ENCODE assay signal across 2 cellular contexts in the genomic region with DNA sequence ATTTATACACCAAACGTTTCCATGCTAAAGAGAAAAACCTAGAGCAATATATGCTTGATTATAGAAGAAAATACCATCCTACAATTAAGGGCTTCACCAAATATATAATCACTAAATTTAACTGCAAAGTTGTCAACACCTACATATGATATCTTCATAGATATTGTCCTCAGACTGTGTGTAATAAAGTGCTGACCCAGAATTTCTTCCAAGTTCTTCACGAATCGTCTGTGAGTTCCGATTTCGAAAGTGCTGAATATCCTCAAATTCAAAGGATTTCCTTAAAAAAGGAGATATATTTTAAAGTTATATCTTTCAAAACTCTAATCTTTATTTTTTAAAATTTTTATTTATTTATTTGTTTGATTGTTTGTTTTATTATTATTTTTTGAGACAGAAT.
TF ChIP-seq lines count a peak whose summit lies in the region.

No MANE protein-coding gene starts in this region.

TF ChIP-seq in HepG2, 621 proteins besides CTCF, POLR2A, EP300 and RAD21:
- TF ChIP-seq SMARCE1 (IDR thresholded peaks at IDR 0.05; ENCODE audit: borderline replicate concordance), result no peak
- TF ChIP-seq MAFK (conservative IDR thresholded peaks at IDR 0.05 in 1 of 2, IDR thresholded peaks at IDR 0.05 in 1 of 2; ENCODE audit: low read length in 2 of 2), result peak; percentile 16 to 62; a peak in 2 of 4 replicates
- no peak for TF ChIP-seq PRDM4 (CRISPR knock-in tag; IDR thresholded peaks at IDR 0.05; ENCODE audit: borderline replicate concordance)
- no peak for TF ChIP-seq SNRNP70 (IDR thresholded peaks at IDR 0.05; ENCODE audit: low read depth, low read length)
- TF ChIP-seq ARID3A (IDR thresholded peaks at IDR 0.05; ENCODE audit: low read depth, low read length), result no peak
- TF ChIP-seq ZNF12 (CRISPR knock-in tag; IDR thresholded peaks at IDR 0.05), result no peak
- TF ChIP-seq, protein P1, sequence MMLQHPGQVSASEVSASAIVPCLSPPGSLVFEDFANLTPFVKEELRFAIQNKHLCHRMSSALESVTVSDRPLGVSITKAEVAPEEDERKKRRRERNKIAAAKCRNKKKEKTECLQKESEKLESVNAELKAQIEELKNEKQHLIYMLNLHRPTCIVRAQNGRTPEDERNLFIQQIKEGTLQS (CRISPR knock-in tag; IDR thresholded peaks at IDR 0.05), result no peak
- TF ChIP-seq ISX (CRISPR knock-in tag; conservative IDR thresholded peaks at IDR 0.05), result no peak
- TF ChIP-seq ADNP (CRISPR knock-in tag; IDR thresholded peaks at IDR 0.05), result no peak
- TF ChIP-seq CBFB (CRISPR knock-in tag; IDR thresholded peaks at IDR 0.05), result no peak
- TF ChIP-seq MAFF (IDR thresholded peaks at IDR 0.05; ENCODE audit: low read depth, low read length), result peak; percentile 36; the same call in 1 of the 2 replicates

TF ChIP-seq in K562, 482 proteins besides CTCF, POLR2A, EP300 and RAD21:
- TF ChIP-seq EZH2 (IDR thresholded peaks at IDR 0.05; ENCODE audit: borderline replicate concordance, low read depth, low read length) (no peak), ZNF644 (tag; IDR thresholded peaks at IDR 0.05; ENCODE audit: low read depth) (no peak), ZNF134 (CRISPR knock-in tag; conservative IDR thresholded peaks at IDR 0.05) (no peak), THAP12 (CRISPR knock-in tag; IDR thresholded peaks at IDR 0.05) (no peak), C11orf30 (IDR thresholded peaks at IDR 0.05; ENCODE audit: low read depth) (peak; percentile 28; the same call in 1 of the 2 replicates), ZNF316 (IDR thresholded peaks at IDR 0.05) (peak; percentile 69), JUNB (CRISPR knock-in tag; conservative IDR thresholded peaks at IDR 0.05) (no peak)
